In the genomic region with DNA sequence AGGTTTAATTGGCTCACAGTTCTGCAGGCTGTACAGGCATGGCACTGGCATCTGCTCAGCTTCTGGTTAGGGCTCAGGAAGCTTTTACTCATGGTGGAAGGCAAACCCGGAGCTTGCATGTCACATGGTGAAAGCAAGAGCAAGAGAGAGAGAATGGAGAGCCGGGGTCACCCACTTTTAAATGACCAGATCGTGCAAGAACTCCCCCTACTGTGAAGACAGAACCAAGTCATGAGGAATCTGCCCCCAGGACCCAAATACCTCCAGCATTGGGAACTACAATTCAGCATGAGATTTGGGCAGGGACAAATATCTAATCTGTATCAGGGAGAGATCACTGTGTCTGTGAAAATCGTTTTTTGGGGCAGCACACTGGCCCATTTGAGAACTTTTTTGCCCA, we compare ENCODE assay signal across 1 cellular context.
TF ChIP-seq lines count a peak whose summit lies in the region.

No MANE protein-coding gene starts in this region.

TF ChIP-seq in GM23338, 12 proteins besides CTCF, POLR2A, EP300 and RAD21 (continued from another document):
- no peak for TF ChIP-seq EZH2phosphoT487 (IDR thresholded peaks at IDR 0.05; ENCODE audit: unreplicated experiment)
